In the genomic region with DNA sequence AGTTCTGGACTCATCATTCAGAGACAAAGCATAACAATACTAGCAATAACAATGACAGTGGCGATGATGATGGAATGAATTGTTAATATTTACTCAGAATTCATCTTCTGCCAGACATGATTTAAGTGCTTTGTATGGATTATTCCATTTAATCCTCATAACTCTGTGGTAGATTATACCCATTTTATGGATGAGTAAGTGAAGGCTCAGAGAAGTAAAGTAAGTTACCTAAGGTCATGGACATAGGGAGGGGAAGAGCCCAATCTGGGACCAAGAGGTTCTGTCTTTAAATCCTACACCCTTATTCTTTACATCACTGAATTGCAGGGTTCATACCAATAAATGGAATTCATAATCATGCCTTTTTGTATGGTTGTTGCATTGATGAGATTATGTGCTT, we compare ENCODE assay signal across 31 cellular contexts.
DNase-seq lines count a peak whose midpoint lies in the region; ATAC-seq, FAIRE-seq and TF ChIP-seq lines count a peak whose summit lies in the region.
"Had no signal": no experiment of that assay in that cellular context is flagged by ENCODE, and none has a peak within 500 bp of the region (broad histone marks: within the 10 kb centered on the region; RNA-seq: fewer than 3 reads in every experiment).

No MANE protein-coding gene starts in this region.

- H3K9me3 ChIP-seq in HepG2 (ENCODE audit: low read length) (no peaks in the 10 kb centered on the region), right lobe of liver (no peaks in the 10 kb centered on the region), K562 (replicated peaks; ENCODE audit: control insufficient read depth, insufficient read depth, low read depth, low read length) (no peaks in the 10 kb centered on the region)
- H3K9me3 ChIP-seq: A549; BE2C; BLaER1; BLaER1 treated with 17β-estradiol and CSF1 and Interleukin-3, amounts not matched to agents 10 nM and 100 nM; Caco-2 had no signal

- BruUV-seq in HepG2 (replicated peaks; lab: Mats Ljungman, UMichigan) (no TSS peak), K562 (replicated peaks; lab: Mats Ljungman, UMichigan) (no TSS peak)

- TF ChIP-seq CTCF in HepG2 (CRISPR knock-in tag; IDR thresholded peaks at IDR 0.05) (no peak), right lobe of liver (IDR thresholded peaks at IDR 0.05) (no peak), K562 (IDR thresholded peaks at IDR 0.05 in 2 of 3, conservative IDR thresholded peaks at IDR 0.05 in 1 of 3; ENCODE audit: insufficient read depth in 2 of 3, low read depth in 1 of 3, low read length in 3 of 3) (no peak)

- H3K4me2 ChIP-seq in HepG2 (ENCODE audit: low read depth, low read length) (no peak overlapping the region), K562 (ENCODE audit: insufficient read depth, low read length) (no peak overlapping the region)
- H3K4me2 ChIP-seq: A549; BLaER1; BLaER1 treated with 17β-estradiol and CSF1 and Interleukin-3, amounts not matched to agents 10 nM and 100 nM had no signal

- CTCF ChIA-PET in HepG2 (lab: Yijun Ruan, JAX; ENCODE audit: low intra/inter-chr PET ratio, low total read pairs) = no interaction called here
- CTCF ChIA-PET in K562 (lab: Yijun Ruan, JAX; ENCODE audit: low intra/inter-chr PET ratio) = no interaction called here

- no peaks in the 10 kb centered on the region for H3K9me1 ChIP-seq in K562 (ENCODE audit: control insufficient read depth, insufficient read depth, low read length)

- H2AFZ ChIP-seq in HepG2 (ENCODE audit: low read length) = no peak overlapping the region
- H2AFZ ChIP-seq in K562 (ENCODE audit: low read depth, low read length) = no peak overlapping the region

- H3K4me1 ChIP-seq in HepG2 (ENCODE audit: insufficient read depth, low read length) (no peaks in the 10 kb centered on the region), right lobe of liver (no peaks in the 10 kb centered on the region), K562 (replicated peaks in 1 of 2; ENCODE audit: control insufficient read depth in 2 of 2, insufficient read depth in 2 of 2, low read length in 2 of 2) (no peaks in the 10 kb centered on the region; a peak in 1 of 5 replicates)
- H3K4me1 ChIP-seq: A549; BE2C; BLaER1; BLaER1 treated with 17β-estradiol and CSF1 and Interleukin-3, amounts not matched to agents 10 nM and 100 nM; Caco-2 had no signal

- H3K36me3 ChIP-seq in HepG2 (replicated peaks in 1 of 2; ENCODE audit: control insufficient read depth in 1 of 2, insufficient read depth in 2 of 2, low read length in 2 of 2) (no peaks in the 10 kb centered on the region), right lobe of liver (no peaks in the 10 kb centered on the region), K562 (ENCODE audit: control insufficient read depth, insufficient read depth, low read length) (no peaks in the 10 kb centered on the region; the same call in 2 of the 3 replicates)
- H3K36me3 ChIP-seq: BE2C; BLaER1; BLaER1 treated with 17β-estradiol and CSF1 and Interleukin-3, amounts not matched to agents 10 nM and 100 nM had no signal

- in situ Hi-C loops in HepG2 (cut with HindIII; ENCODE audit: extremely low pct_ligation_motif_present, low pct_unique_long_range_greater_than_20kb) = no loop called here
- in situ Hi-C loops in K562 (cut with MboI) = no loop called here

- DNase-seq in HepG2 (ENCODE audit: low spot score) (no peak), right lobe of liver (no peak), K562 (ENCODE audit: extremely low read depth in 1 of 4, low spot score in 3 of 4) (no peak), mucosa of gallbladder (ENCODE audit: low spot score) (no peak)
- DNase-seq: 8988T; ACHN; AML-193; BE2C; C1 segment of cervical spinal cord; Caco-2; Calu3; CD4-positive, alpha-beta memory T cell; CD4-positive, alpha-beta T cell; CD4-positive, CD25-positive, alpha-beta regulatory T cell; CD8-positive, alpha-beta memory T cell; CD8-positive, alpha-beta T cell; COR-L47; DMS 273 treated with DMSO at 0.1 percent for 48 hours; DMS153; DMS53; DMS79; DMS79 treated with DMSO at 0.1 percent for 48 hours; DND-41; EL had no signal

- H3K79me2 ChIP-seq in HepG2 (ENCODE audit: insufficient read depth, low read length) (no peaks in the 10 kb centered on the region), K562 (ENCODE audit: control insufficient read depth, insufficient read depth, low read length) (no peaks in the 10 kb centered on the region)

- WGBS in HepG2 (ENCODE audit: low lambda C conversion rate) = 0% methylated on average over 1 of the region's 1 CpG
- 31% methylated on average over 1 of the region's 1 CpG for WGBS in right lobe of liver (ENCODE audit: insufficient coverage, low coverage, low lambda C conversion rate, missing lambda C conversion rate)
- 86% methylated on average over 1 of the region's 1 CpG for WGBS in K562 (ENCODE audit: insufficient coverage, low coverage, missing lambda C conversion rate)

- H3K9ac ChIP-seq in HepG2 (ENCODE audit: insufficient read depth, low read depth, low read length) (no peak overlapping the region), K562 (ENCODE audit: insufficient read depth in 1 of 2, low read depth in 2 of 2, low read length in 2 of 2) (no peak overlapping the region)
- H3K9ac ChIP-seq: BLaER1; BLaER1 treated with 17β-estradiol and CSF1 and Interleukin-3, amounts not matched to agents 10 nM and 100 nM had no signal

- no peak for TF ChIP-seq EP300 in HepG2 (IDR thresholded peaks at IDR 0.05; ENCODE audit: low read depth in 2 of 2, low read length in 2 of 2)
- no peak for TF ChIP-seq EP300 in HepG2 (CRISPR knock-in tag; IDR thresholded peaks at IDR 0.05; ENCODE audit: borderline replicate concordance)
- no peak for TF ChIP-seq EP300 in K562 (IDR thresholded peaks at IDR 0.05; ENCODE audit: low read length)

- intact Hi-C loops in HepG2 (cut with micrococcal nuclease; ENCODE audit: unreplicated experiment) (no loop called here), right lobe of liver (cut with DNase I) (no loop called here), K562 (cut with micrococcal nuclease) (no loop called here)

- no peak for FAIRE-seq in HepG2 (lab: Jason Lieb, UNC)
- no peak for FAIRE-seq in K562 (lab: Jason Lieb, UNC)
- FAIRE-seq: A204.1, A549, D721Med had no signal

- H3K4me3 ChIP-seq in HepG2 (replicated peaks in 1 of 3; ENCODE audit: insufficient read depth in 1 of 3, low read depth in 2 of 3, low read length in 3 of 3) (no peak overlapping the region), right lobe of liver (no peak overlapping the region), K562 (no peak overlapping the region)
- H3K4me3 ChIP-seq: A549; BLaER1; BLaER1 treated with 17β-estradiol and CSF1 and Interleukin-3, amounts not matched to agents 10 nM and 100 nM had no signal

- H3K27me3 ChIP-seq in HepG2 (ENCODE audit: control insufficient read depth in 1 of 2, insufficient read depth in 2 of 2, low read length in 2 of 2) (peaks cover 1 to 3% of the 10 kb centered on the region in 2 experiments; a peak in 3 of 5 replicates), right lobe of liver (no peaks in the 10 kb centered on the region), K562 (ENCODE audit: control insufficient read depth in 2 of 2, insufficient read depth in 2 of 2, low read length in 2 of 2) (no peaks in the 10 kb centered on the region)
- H3K27me3 ChIP-seq: BE2C; BLaER1; BLaER1 treated with 17β-estradiol and CSF1 and Interleukin-3, amounts not matched to agents 10 nM and 100 nM had no signal

- no peak for TF ChIP-seq POLR2A in HepG2 (IDR thresholded peaks at IDR 0.05; ENCODE audit: insufficient read depth in 1 of 2, low read depth in 2 of 2, low read length in 2 of 2)
- TF ChIP-seq POLR2A in right lobe of liver (IDR thresholded peaks at IDR 0.05) = no peak
- TF ChIP-seq POLR2A in K562 (conservative IDR thresholded peaks at IDR 0.05) = no peak

- POLR2A ChIA-PET in HepG2 (lab: Yijun Ruan, JAX) (no interaction called here), K562 (lab: Yijun Ruan, JAX) (no interaction called here)

- ATAC-seq in HepG2 (no peak), right lobe of liver (no peak), K562 (no peak)
- ATAC-seq: A549; CD8-positive, alpha-beta T cell had no signal

- TF ChIP-seq RAD21 in HepG2 (CRISPR knock-in tag; IDR thresholded peaks at IDR 0.05) (no peak), K562 (CRISPR knock-in tag; conservative IDR thresholded peaks at IDR 0.05 in 1 of 2, IDR thresholded peaks at IDR 0.05 in 1 of 2) (no peak)

- H4K20me1 ChIP-seq in HepG2 (ENCODE audit: insufficient read depth, low read length) (no peaks in the 10 kb centered on the region), K562 (replicated peaks; ENCODE audit: control insufficient read depth, insufficient read depth, low read length) (0 out of 2 replicates have a peak, but pooled peaks cover 4% of the 10 kb centered on the region)
- H4K20me1 ChIP-seq: BLaER1 had no signal

- no peak overlapping the region for H3K27ac ChIP-seq in HepG2 (ENCODE audit: extremely low read length, insufficient read depth, low read length)
- H3K27ac ChIP-seq in right lobe of liver = no peak overlapping the region
- H3K27ac ChIP-seq in K562 (ENCODE audit: extremely low read depth, low read depth, low read length) = no peak overlapping the region
- H3K27ac ChIP-seq: 22Rv1; A549; BLaER1; BLaER1 treated with 17β-estradiol and CSF1 and Interleukin-3, amounts not matched to agents 10 nM and 100 nM; C4-2B had no signal

TF ChIP-seq in HepG2, 621 proteins besides CTCF, POLR2A, EP300 and RAD21:
- TF ChIP-seq ZNF629 (CRISPR knock-in tag; conservative IDR thresholded peaks at IDR 0.05) = peak; percentile 51
- no peak for TF ChIP-seq ZNF850 (CRISPR knock-in tag; conservative IDR thresholded peaks at IDR 0.05)
TF ChIP-seq in HepG2: peak in this region for 1.

TF ChIP-seq in K562, 482 proteins besides CTCF, POLR2A, EP300 and RAD21 (continues in another document):
- TF ChIP-seq SAFB2 (IDR thresholded peaks at IDR 0.05; ENCODE audit: borderline replicate concordance, low read depth, low read length, severe bottlenecking) (no peak), MAFF (IDR thresholded peaks at IDR 0.05; ENCODE audit: low read length) (no peak), PCBP2 (IDR thresholded peaks at IDR 0.05; ENCODE audit: low read depth, low read length, poor library complexity, severe bottlenecking) (no peak), TCF7 (IDR thresholded peaks at IDR 0.05; ENCODE audit: borderline replicate concordance) (no peak), ADNP (tag; IDR thresholded peaks at IDR 0.05) (0 out of 2 replicates have a peak, but pooled peaks have one; percentile 21)
- TF ChIP-seq, protein P1, sequence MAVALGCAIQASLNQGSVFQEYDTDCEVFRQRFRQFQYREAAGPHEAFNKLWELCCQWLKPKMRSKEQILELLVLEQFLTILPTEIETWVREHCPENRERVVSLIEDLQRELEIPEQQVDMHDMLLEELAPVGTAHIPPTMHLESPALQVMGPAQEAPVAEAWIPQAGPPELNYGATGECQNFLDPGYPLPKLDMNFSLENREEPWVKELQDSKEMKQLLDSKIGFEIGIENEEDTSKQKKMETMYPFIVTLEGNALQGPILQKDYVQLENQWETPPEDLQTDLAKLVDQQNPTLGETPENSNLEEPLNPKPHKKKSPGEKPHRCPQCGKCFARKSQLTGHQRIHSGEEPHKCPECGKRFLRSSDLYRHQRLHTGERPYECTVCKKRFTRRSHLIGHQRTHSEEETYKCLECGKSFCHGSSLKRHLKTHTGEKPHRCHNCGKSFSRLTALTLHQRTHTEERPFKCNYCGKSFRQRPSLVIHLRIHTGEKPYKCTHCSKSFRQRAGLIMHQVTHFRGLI (CRISPR knock-in tag; IDR thresholded peaks at IDR 0.05) = no peak
